ENCODE assay signal across 8 cellular contexts in genomic region chr19:45768644-45769053, GRCh38. TPM values are rescaled to one million over a fixed set of nuclear protein-coding genes. Genes with fewer than 3 reads are reported as not detected.
A peak's percentile ranks its signal among the peaks of the same experiment; 100 is the strongest.
DNase-seq lines count a peak whose midpoint lies in the region; ATAC-seq, FAIRE-seq and TF ChIP-seq lines count a peak whose summit lies in the region.

No MANE protein-coding gene starts in this region.

- intact Hi-C loops in breast epithelium (cut with DNase I; ENCODE audit: low total_unique reads) = no loop called here
- intact Hi-C loops in HepG2 (cut with micrococcal nuclease; ENCODE audit: unreplicated experiment) = loop anchor here (2.0 to 5.0 kb wide), 2 partner anchors 36 to 76 kb away; partner anchors contain the start of genes FBXO46, MEIOSIN and QPCTL
- intact Hi-C loops in testis (cut with DNase I; ENCODE audit: low total_unique reads) = no loop called here

- H3K9ac ChIP-seq in HepG2 (ENCODE audit: insufficient read depth, low read depth, low read length) = peak overlapping the region; percentile 91

- under 1% methylated on average over 21 of the region's 41 CpGs for WGBS in HepG2 (ENCODE audit: low lambda C conversion rate)
- WGBS in testis, 2 donors = 0 to 1% methylated on average over 20 to 33 of the region's 41 CpGs

- H3K36me3 ChIP-seq in RWPE2 (ENCODE audit: low read depth) (no peaks in the 10 kb centered on the region), breast epithelium (no peaks in the 10 kb centered on the region), HepG2 (replicated peaks in 1 of 2; ENCODE audit: control insufficient read depth in 1 of 2, insufficient read depth in 2 of 2, low read length in 2 of 2) (no peaks in the 10 kb centered on the region), testis (ENCODE audit: low read depth, missing control alignments) (no peaks in the 10 kb centered on the region)

- no peak for TF ChIP-seq EP300 in HepG2 (IDR thresholded peaks at IDR 0.05; ENCODE audit: low read depth in 2 of 2, low read length in 2 of 2)
- TF ChIP-seq EP300 in HepG2 (CRISPR knock-in tag; IDR thresholded peaks at IDR 0.05; ENCODE audit: borderline replicate concordance) = no peak

- no peak overlapping the region for H2AFZ ChIP-seq in HepG2 (ENCODE audit: low read length)

- CTCF ChIA-PET in HepG2 (lab: Yijun Ruan, JAX; ENCODE audit: low intra/inter-chr PET ratio, low total read pairs) = no interaction called here

- no peak for FAIRE-seq in HepG2 (lab: Jason Lieb, UNC)

- DNase-seq in NOMO-1 (lab: John Stamatoyannopoulos, UW; ENCODE audit: unreplicated experiment in 2 of 2) (peak; percentile 19 to 27), NOMO-1 treated with dmso at 0.1 percent for 144 hours (lab: John Stamatoyannopoulos, UW; ENCODE audit: unreplicated experiment) (no peak), RWPE2 (ENCODE audit: low spot score) (no peak), breast epithelium (ENCODE audit: low spot score in 2 of 2) (peak in 1 of 2 donors; percentile 61), HepG2 (ENCODE audit: low spot score) (no peak), testis (peak; percentile 26), retina (no peak)

- ATAC-seq in RWPE2 (ENCODE audit: low read depth) (no peak), HepG2 (no peak), HG03565 (IDR thresholded peaks at IDR 0.05; ENCODE audit: unreplicated experiment) (no peak)

- peaks cover 3% of the 10 kb centered on the region for H3K79me2 ChIP-seq in HepG2 (ENCODE audit: insufficient read depth, low read length)

- TF ChIP-seq POLR2A in breast epithelium (IDR thresholded peaks at IDR 0.05) = no peak
- no peak for TF ChIP-seq POLR2A in HepG2 (IDR thresholded peaks at IDR 0.05; ENCODE audit: insufficient read depth in 1 of 2, low read depth in 2 of 2, low read length in 2 of 2)
- TF ChIP-seq POLR2A in testis (IDR thresholded peaks at IDR 0.05) = no peak

- no peaks in the 10 kb centered on the region for H3K27me3 ChIP-seq in RWPE2 (ENCODE audit: insufficient read depth, poor library complexity, severe bottlenecking)
- H3K27me3 ChIP-seq in breast epithelium = no peaks in the 10 kb centered on the region
- H3K27me3 ChIP-seq in HepG2 (ENCODE audit: control insufficient read depth in 1 of 2, insufficient read depth in 2 of 2, low read length in 2 of 2) = no peaks in the 10 kb centered on the region
- no peaks in the 10 kb centered on the region for H3K27me3 ChIP-seq in testis

- H3K9me3 ChIP-seq in RWPE2 (ENCODE audit: severe bottlenecking) = no peaks in the 10 kb centered on the region
- H3K9me3 ChIP-seq in breast epithelium = no peaks in the 10 kb centered on the region
- no peaks in the 10 kb centered on the region for H3K9me3 ChIP-seq in HepG2 (ENCODE audit: low read length)
- H3K9me3 ChIP-seq in testis = no peaks in the 10 kb centered on the region

- H3K4me1 ChIP-seq in RWPE2 (ENCODE audit: insufficient read depth, poor library complexity, severe bottlenecking) (no peaks in the 10 kb centered on the region), breast epithelium (peaks cover 6 to 14% of the 10 kb centered on the region in 2 donors), HepG2 (ENCODE audit: insufficient read depth, low read length) (peaks cover 16% of the 10 kb centered on the region), testis (peaks cover 40% of the 10 kb centered on the region)

- H3K4me2 ChIP-seq in HepG2 (ENCODE audit: low read depth, low read length) = peak overlapping the region; percentile 93

- H3K4me3 ChIP-seq in RWPE2 (ENCODE audit: severe bottlenecking) = peak overlapping the region; percentile 95
- H3K4me3 ChIP-seq in breast epithelium = peak overlapping the region; percentile 78 to 94 (median 83)
- H3K4me3 ChIP-seq in HepG2 (replicated peaks in 1 of 3; ENCODE audit: insufficient read depth in 1 of 3, low read depth in 2 of 3, low read length in 3 of 3) = peak overlapping the region; percentile 75 to 87 (median 76)
- H3K4me3 ChIP-seq in testis = peak overlapping the region; percentile 69 to 71

- H3K27ac ChIP-seq in RWPE2 (ENCODE audit: poor library complexity, severe bottlenecking) = peak overlapping the region; percentile 86
- H3K27ac ChIP-seq in breast epithelium = peak overlapping the region; percentile 90 to 98
- H3K27ac ChIP-seq in HepG2 (ENCODE audit: extremely low read length, insufficient read depth, low read length) = peak overlapping the region; percentile 91
- H3K27ac ChIP-seq in testis = peak overlapping the region; percentile 85 to 95

- no peak for TF ChIP-seq RAD21 in HepG2 (CRISPR knock-in tag; IDR thresholded peaks at IDR 0.05)

- POLR2A ChIA-PET in HepG2 (lab: Yijun Ruan, JAX) = interaction anchor here (0.7 to 4.7 kb wide), 22 partner anchors 10 to 834 kb away, joined by 3 to 94 read pairs (median 8); partner anchors contain the start of genes DMPK, DMWD, FBXO46 and FOXA3

- H4K20me1 ChIP-seq in HepG2 (ENCODE audit: insufficient read depth, low read length) = no peaks in the 10 kb centered on the region

- TF ChIP-seq CTCF in RWPE2 (IDR thresholded peaks at IDR 0.05; ENCODE audit: poor library complexity, severe bottlenecking) = no peak
- no peak for TF ChIP-seq CTCF in breast epithelium (IDR thresholded peaks at IDR 0.05)
- no peak for TF ChIP-seq CTCF in HepG2 (CRISPR knock-in tag; IDR thresholded peaks at IDR 0.05)
- no peak for TF ChIP-seq CTCF in testis (IDR thresholded peaks at IDR 0.05)

- in situ Hi-C loops in HepG2 (cut with HindIII; ENCODE audit: extremely low pct_ligation_motif_present, low pct_unique_long_range_greater_than_20kb) = no loop called here

- BruUV-seq in HepG2 (replicated peaks; lab: Mats Ljungman, UMichigan) = no TSS peak

RNA-seq across cellular contexts. Expression of gene SIX5, which starts 0.4 kb away (rescaled TPM):
- total RNA-seq in breast epithelium (10 to 100 TPM in 2 of 3 donors, 1 to 10 TPM in 1; 8.6 to 11.8 (median 11.8) TPM), HepG2 (2016; rRNA removed; fragmentation: Illumina TruSeq; extraction: Trizol) (8.2 and 10.5 TPM in 2 replicates), testis (10 to 100 TPM; 16.1 to 19.4 TPM)
- total RNA-seq in HepG2 (2016; cell fraction: cytosol; rRNA removed; fragmentation: Illumina TruSeq; extraction: Trizol; ENCODE audit: low read depth) = 1.3 and 1.5 TPM in 2 replicates
- total RNA-seq in HepG2 (2016; cell fraction: insoluble cytoplasmic fraction; rRNA removed; fragmentation: Illumina TruSeq; extraction: Trizol) = 7.3 and 10.6 TPM in 2 replicates
- total RNA-seq in HepG2 (2016; cell fraction: membrane; rRNA removed; fragmentation: Illumina TruSeq; extraction: Trizol) = 4.0 and 4.6 TPM in 2 replicates
- total RNA-seq in HepG2 (2016; cell fraction: nucleus; rRNA removed; fragmentation: Illumina TruSeq; extraction: Trizol) = 6.6 and 7.6 TPM in 2 replicates
- polyA plus RNA-seq in HepG2 (2011; rRNA removed) (7.7 and 8.8 TPM in 2 replicates), testis (ENCODE audit: insufficient read depth, low read depth, low replicate concordance) (12.9 TPM)
- polyA plus RNA-seq in HepG2 (2011; cell fraction: cytosol; rRNA removed) = 3.7 and 8.8 TPM in 2 replicates
- 42.0 and 54.7 TPM in 2 replicates for polyA plus RNA-seq in HepG2 (2011; cell fraction: nucleus; rRNA removed)
- 3.5 and 3.6 TPM in 2 replicates for polyA plus RNA-seq in HepG2 (2012)
- 1.6 and 2.0 TPM in 2 replicates for polyA plus RNA-seq in HepG2 (2016; cell fraction: cytosol; fragmentation: Illumina TruSeq; extraction: Trizol; ENCODE audit: low read depth)
- 12.0 and 14.3 TPM in 2 replicates for polyA plus RNA-seq in HepG2 (2016; cell fraction: insoluble cytoplasmic fraction; fragmentation: Illumina TruSeq; extraction: Trizol; ENCODE audit: low read depth)
- polyA plus RNA-seq in HepG2 (2016; cell fraction: membrane; fragmentation: Illumina TruSeq; extraction: Trizol; ENCODE audit: low read depth) = 3.6 and 4.7 TPM in 2 replicates
- polyA plus RNA-seq in HepG2 (2016; cell fraction: nucleus; fragmentation: Illumina TruSeq; extraction: Trizol; ENCODE audit: insufficient read depth, low read depth) = 20.0 and 20.3 TPM in 2 replicates
- polyA minus RNA-seq in HepG2 (2011; rRNA and poly(A)+ RNA removed; ENCODE audit: low replicate concordance) = 6.7 and 12.9 TPM in 2 replicates
- 6.0 and 6.6 TPM in 2 replicates for polyA minus RNA-seq in HepG2 (2011; cell fraction: cytosol; rRNA and poly(A)+ RNA removed)
- 8.2 and 8.5 TPM in 2 replicates for polyA minus RNA-seq in HepG2 (2011; cell fraction: nucleus; rRNA and poly(A)+ RNA removed)

RNA-seq across cellular contexts. Expression of gene DMPK, which starts 13.6 kb away (rescaled TPM):
- total RNA-seq in breast epithelium (10 to 100 TPM; 16.0 to 25.6 (median 24.5) TPM), HepG2 (2016; rRNA removed; fragmentation: Illumina TruSeq; extraction: Trizol) (1.7 and 5.3 TPM in 2 replicates), testis (10 to 100 TPM; 66.2 to 68.8 TPM)
- 1.1 and 1.9 TPM in 2 replicates for total RNA-seq in HepG2 (2016; cell fraction: cytosol; rRNA removed; fragmentation: Illumina TruSeq; extraction: Trizol; ENCODE audit: low read depth)
- total RNA-seq in HepG2 (2016; cell fraction: insoluble cytoplasmic fraction; rRNA removed; fragmentation: Illumina TruSeq; extraction: Trizol) = 1.5 and 4.2 TPM in 2 replicates
- 2.2 and 2.7 TPM in 2 replicates for total RNA-seq in HepG2 (2016; cell fraction: membrane; rRNA removed; fragmentation: Illumina TruSeq; extraction: Trizol)
- 6.7 and 7.2 TPM in 2 replicates for total RNA-seq in HepG2 (2016; cell fraction: nucleus; rRNA removed; fragmentation: Illumina TruSeq; extraction: Trizol)
- polyA plus RNA-seq in HepG2 (2011; rRNA removed) (8.8 and 12.5 TPM in 2 replicates), testis (ENCODE audit: insufficient read depth, low read depth, low replicate concordance) (42.6 TPM)
- 4.4 and 5.8 TPM in 2 replicates for polyA plus RNA-seq in HepG2 (2011; cell fraction: cytosol; rRNA removed)
- 119 and 127 TPM in 2 replicates for polyA plus RNA-seq in HepG2 (2011; cell fraction: nucleus; rRNA removed)
- polyA plus RNA-seq in HepG2 (2012) = 8.6 and 13.1 TPM in 2 replicates
- 0.84 and 0.86 TPM in 2 replicates for polyA plus RNA-seq in HepG2 (2016; cell fraction: cytosol; fragmentation: Illumina TruSeq; extraction: Trizol; ENCODE audit: low read depth)
- 3.2 and 3.6 TPM in 2 replicates for polyA plus RNA-seq in HepG2 (2016; cell fraction: insoluble cytoplasmic fraction; fragmentation: Illumina TruSeq; extraction: Trizol; ENCODE audit: low read depth)
- 1.6 and 1.8 TPM in 2 replicates for polyA plus RNA-seq in HepG2 (2016; cell fraction: membrane; fragmentation: Illumina TruSeq; extraction: Trizol; ENCODE audit: low read depth)
- 25.3 and 34.4 TPM in 2 replicates for polyA plus RNA-seq in HepG2 (2016; cell fraction: nucleus; fragmentation: Illumina TruSeq; extraction: Trizol; ENCODE audit: insufficient read depth, low read depth)
- 6.3 and 12.8 TPM in 2 replicates for polyA minus RNA-seq in HepG2 (2011; rRNA and poly(A)+ RNA removed; ENCODE audit: low replicate concordance)
- 2.5 and 4.2 TPM in 2 replicates for polyA minus RNA-seq in HepG2 (2011; cell fraction: cytosol; rRNA and poly(A)+ RNA removed)
- 11.6 and 14.0 TPM in 2 replicates for polyA minus RNA-seq in HepG2 (2011; cell fraction: nucleus; rRNA and poly(A)+ RNA removed)

RNA-seq across cellular contexts. Expression of gene DMWD, which starts 24.0 kb away (rescaled TPM):
- total RNA-seq in breast epithelium (10 to 100 TPM; 24.2 to 31.1 (median 29.3) TPM), HepG2 (2016; rRNA removed; fragmentation: Illumina TruSeq; extraction: Trizol) (11.0 and 14.9 TPM in 2 replicates), testis (100 to 1,000 TPM; 111 to 124 TPM)
- total RNA-seq in HepG2 (2016; cell fraction: cytosol; rRNA removed; fragmentation: Illumina TruSeq; extraction: Trizol; ENCODE audit: low read depth) = 22.5 and 32.3 TPM in 2 replicates
- total RNA-seq in HepG2 (2016; cell fraction: insoluble cytoplasmic fraction; rRNA removed; fragmentation: Illumina TruSeq; extraction: Trizol) = 9.3 and 16.3 TPM in 2 replicates
- total RNA-seq in HepG2 (2016; cell fraction: membrane; rRNA removed; fragmentation: Illumina TruSeq; extraction: Trizol) = 40.0 and 43.7 TPM in 2 replicates
- 11.1 and 14.4 TPM in 2 replicates for total RNA-seq in HepG2 (2016; cell fraction: nucleus; rRNA removed; fragmentation: Illumina TruSeq; extraction: Trizol)
- polyA plus RNA-seq in HepG2 (2011; rRNA removed) (10.3 and 12.4 TPM in 2 replicates), testis (ENCODE audit: insufficient read depth, low read depth, low replicate concordance) (59.0 TPM)
- polyA plus RNA-seq in HepG2 (2011; cell fraction: cytosol; rRNA removed) = 6.3 and 9.0 TPM in 2 replicates
- polyA plus RNA-seq in HepG2 (2011; cell fraction: nucleus; rRNA removed) = 44.3 and 58.8 TPM in 2 replicates
- polyA plus RNA-seq in HepG2 (2012) = 8.3 and 9.5 TPM in 2 replicates
- 34.5 and 34.9 TPM in 2 replicates for polyA plus RNA-seq in HepG2 (2016; cell fraction: cytosol; fragmentation: Illumina TruSeq; extraction: Trizol; ENCODE audit: low read depth)
- 9.9 and 14.4 TPM in 2 replicates for polyA plus RNA-seq in HepG2 (2016; cell fraction: insoluble cytoplasmic fraction; fragmentation: Illumina TruSeq; extraction: Trizol; ENCODE audit: low read depth)
- polyA plus RNA-seq in HepG2 (2016; cell fraction: membrane; fragmentation: Illumina TruSeq; extraction: Trizol; ENCODE audit: low read depth) = 36.7 and 38.5 TPM in 2 replicates
- 22.1 and 22.4 TPM in 2 replicates for polyA plus RNA-seq in HepG2 (2016; cell fraction: nucleus; fragmentation: Illumina TruSeq; extraction: Trizol; ENCODE audit: insufficient read depth, low read depth)
- polyA minus RNA-seq in HepG2 (2011; rRNA and poly(A)+ RNA removed; ENCODE audit: low replicate concordance) = 29.8 and 32.2 TPM in 2 replicates
- polyA minus RNA-seq in HepG2 (2011; cell fraction: cytosol; rRNA and poly(A)+ RNA removed) = 10.3 and 11.4 TPM in 2 replicates
- 33.9 and 38.2 TPM in 2 replicates for polyA minus RNA-seq in HepG2 (2011; cell fraction: nucleus; rRNA and poly(A)+ RNA removed)

RNA-seq across cellular contexts. Expression of gene MEIOSIN, which starts 35.4 kb away (rescaled TPM):
- total RNA-seq in breast epithelium = not detected
- not detected in 2 replicates for total RNA-seq in HepG2 (2016; rRNA removed; fragmentation: Illumina TruSeq; extraction: Trizol)
- total RNA-seq in HepG2 (2016; cell fraction: cytosol; rRNA removed; fragmentation: Illumina TruSeq; extraction: Trizol; ENCODE audit: low read depth) = not detected in 2 replicates
- total RNA-seq in HepG2 (2016; cell fraction: insoluble cytoplasmic fraction; rRNA removed; fragmentation: Illumina TruSeq; extraction: Trizol) = not detected in 2 replicates
- total RNA-seq in HepG2 (2016; cell fraction: membrane; rRNA removed; fragmentation: Illumina TruSeq; extraction: Trizol) = not detected in 2 replicates
- total RNA-seq in HepG2 (2016; cell fraction: nucleus; rRNA removed; fragmentation: Illumina TruSeq; extraction: Trizol) = not detected in 2 replicates
- polyA plus RNA-seq in HepG2 (2011; rRNA removed) = not detected in 2 replicates
- 0.03 TPM in 2 replicates for polyA plus RNA-seq in HepG2 (2011; cell fraction: cytosol; rRNA removed)
- polyA plus RNA-seq in HepG2 (2011; cell fraction: nucleus; rRNA removed) = 0.10 TPM in 2 replicates
- 0.07 TPM in 1 of 2 replicates, not detected in the other for polyA plus RNA-seq in HepG2 (2012)
- polyA plus RNA-seq in HepG2 (2016; cell fraction: cytosol; fragmentation: Illumina TruSeq; extraction: Trizol; ENCODE audit: low read depth) = not detected in 2 replicates
- not detected in 2 replicates for polyA plus RNA-seq in HepG2 (2016; cell fraction: insoluble cytoplasmic fraction; fragmentation: Illumina TruSeq; extraction: Trizol; ENCODE audit: low read depth)
- not detected in 2 replicates for polyA plus RNA-seq in HepG2 (2016; cell fraction: membrane; fragmentation: Illumina TruSeq; extraction: Trizol; ENCODE audit: low read depth)
- not detected in 2 replicates for polyA plus RNA-seq in HepG2 (2016; cell fraction: nucleus; fragmentation: Illumina TruSeq; extraction: Trizol; ENCODE audit: insufficient read depth, low read depth)
- 0.09 TPM in 1 of 2 replicates, not detected in the other for polyA minus RNA-seq in HepG2 (2011; rRNA and poly(A)+ RNA removed; ENCODE audit: low replicate concordance)
- polyA minus RNA-seq in HepG2 (2011; cell fraction: cytosol; rRNA and poly(A)+ RNA removed) = not detected in 2 replicates
- not detected in 2 replicates for polyA minus RNA-seq in HepG2 (2011; cell fraction: nucleus; rRNA and poly(A)+ RNA removed)
- total RNA-seq in testis = 10 to 100 TPM in 1 of 2 donors, 1 to 10 TPM in 1; 9.2 to 13.8 TPM
- 10.4 TPM for polyA plus RNA-seq in testis (ENCODE audit: insufficient read depth, low read depth, low replicate concordance)

RNA-seq across cellular contexts. Expression of gene FBXO46, which starts 38.0 kb away (rescaled TPM):
- total RNA-seq in breast epithelium (10 to 100 TPM in 2 of 3 donors, 1 to 10 TPM in 1; 8.0 to 15.1 (median 13.8) TPM), HepG2 (2016; rRNA removed; fragmentation: Illumina TruSeq; extraction: Trizol) (4.7 and 6.2 TPM in 2 replicates), testis (10 to 100 TPM; 22.4 to 24.2 TPM)
- total RNA-seq in HepG2 (2016; cell fraction: cytosol; rRNA removed; fragmentation: Illumina TruSeq; extraction: Trizol; ENCODE audit: low read depth) = 0.79 and 1.0 TPM in 2 replicates
- 4.3 and 6.5 TPM in 2 replicates for total RNA-seq in HepG2 (2016; cell fraction: insoluble cytoplasmic fraction; rRNA removed; fragmentation: Illumina TruSeq; extraction: Trizol)
- 3.4 and 3.8 TPM in 2 replicates for total RNA-seq in HepG2 (2016; cell fraction: membrane; rRNA removed; fragmentation: Illumina TruSeq; extraction: Trizol)
- total RNA-seq in HepG2 (2016; cell fraction: nucleus; rRNA removed; fragmentation: Illumina TruSeq; extraction: Trizol) = 5.8 and 7.5 TPM in 2 replicates
- polyA plus RNA-seq in HepG2 (2011; rRNA removed) (6.4 TPM in 2 replicates), testis (ENCODE audit: insufficient read depth, low read depth, low replicate concordance) (20.1 TPM)
- 3.1 and 5.2 TPM in 2 replicates for polyA plus RNA-seq in HepG2 (2011; cell fraction: cytosol; rRNA removed)
- polyA plus RNA-seq in HepG2 (2011; cell fraction: nucleus; rRNA removed) = 33.3 and 34.2 TPM in 2 replicates
- polyA plus RNA-seq in HepG2 (2012) = 4.1 and 4.3 TPM in 2 replicates
- 0.69 and 0.73 TPM in 2 replicates for polyA plus RNA-seq in HepG2 (2016; cell fraction: cytosol; fragmentation: Illumina TruSeq; extraction: Trizol; ENCODE audit: low read depth)
- 4.4 and 6.5 TPM in 2 replicates for polyA plus RNA-seq in HepG2 (2016; cell fraction: insoluble cytoplasmic fraction; fragmentation: Illumina TruSeq; extraction: Trizol; ENCODE audit: low read depth)
- 2.3 and 3.0 TPM in 2 replicates for polyA plus RNA-seq in HepG2 (2016; cell fraction: membrane; fragmentation: Illumina TruSeq; extraction: Trizol; ENCODE audit: low read depth)
- polyA plus RNA-seq in HepG2 (2016; cell fraction: nucleus; fragmentation: Illumina TruSeq; extraction: Trizol; ENCODE audit: insufficient read depth, low read depth) = 16.3 and 19.5 TPM in 2 replicates
- 4.6 and 6.2 TPM in 2 replicates for polyA minus RNA-seq in HepG2 (2011; rRNA and poly(A)+ RNA removed; ENCODE audit: low replicate concordance)
- polyA minus RNA-seq in HepG2 (2011; cell fraction: cytosol; rRNA and poly(A)+ RNA removed) = 5.1 TPM in 2 replicates
- 7.6 and 9.7 TPM in 2 replicates for polyA minus RNA-seq in HepG2 (2011; cell fraction: nucleus; rRNA and poly(A)+ RNA removed)

Comparison
In these comparisons a context has a peak if more than half of its experiments do, and no peak if none do; other contexts are left out.
1. DNase-seq: peak in NOMO-1 (2 of 2) and testis (single experiment); none in NOMO-1 treated with dmso at 0.1 percent for 144 hours (single experiment), RWPE2 (single experiment), HepG2 (single experiment) and retina (single experiment).
2. Peak in every context shown above with its lines, with median percentiles within 50 percentile points of each other: H3K27ac ChIP-seq and H3K4me3 ChIP-seq.